8 cellular contexts compared by ENCODE assay signal in the genomic region with DNA sequence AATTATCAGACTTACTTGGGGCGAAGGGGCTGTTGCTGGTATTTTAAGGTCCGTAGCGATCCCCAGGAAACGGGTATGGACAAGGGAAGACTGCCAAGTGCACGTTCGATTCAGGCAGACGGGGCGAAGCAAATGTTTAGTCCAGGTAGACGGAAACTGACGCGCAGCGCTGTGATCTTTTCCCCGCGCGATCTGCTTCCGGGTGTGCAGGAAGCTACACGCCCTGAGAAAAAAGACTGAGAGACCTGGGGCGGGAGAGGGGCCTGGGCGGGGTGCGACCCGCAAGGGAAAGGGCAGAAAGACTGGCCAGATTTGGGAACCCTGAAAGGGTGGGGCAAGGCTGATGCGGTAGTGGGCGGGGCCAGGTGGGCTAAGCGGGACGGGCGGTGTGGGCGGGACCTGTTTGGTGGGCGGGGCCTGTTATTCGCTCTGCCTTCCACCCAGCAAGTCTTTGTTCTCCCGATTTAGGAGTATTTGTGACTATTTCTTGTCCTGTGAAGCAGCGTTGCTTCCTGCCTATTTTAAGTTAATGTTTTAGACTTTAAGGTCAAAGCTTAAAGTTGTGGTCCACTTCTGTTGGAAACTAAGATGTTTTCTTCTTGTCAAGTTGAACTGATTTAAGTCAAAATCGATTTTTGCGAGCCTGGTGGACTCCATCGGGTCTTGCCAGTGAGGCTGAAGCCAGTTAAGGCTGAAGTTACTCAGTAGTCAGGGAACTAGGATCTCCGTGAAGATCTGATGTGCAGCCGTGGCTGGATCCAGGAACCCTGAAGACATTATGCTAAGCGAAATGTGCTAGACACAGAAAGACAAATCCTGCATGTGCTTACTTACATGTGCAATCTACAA. TPM values are rescaled to one million over a fixed set of nuclear protein-coding genes. Genes with fewer than 3 reads are reported as not detected.
DNase-seq lines count a peak whose midpoint lies in the region; ATAC-seq and TF ChIP-seq lines count a peak whose summit lies in the region.

A gene (minus strand): TSS at position 301 of the 849 bp plus-strand sequence. CDS start 3,549 bp downstream, outside the sequence.

- peak within 1 kb of the TSS; percentile 89 to 99 for H3K9ac ChIP-seq in mucosa of rectum (ENCODE audit: low read depth in 1 of 2, low read length in 2 of 2)

- TF ChIP-seq POLR2A in erythroblast (IDR thresholded peaks at IDR 0.05; ENCODE audit: low read length), result no peak

- DNase-seq in ACHN, result peak; percentile 64
- DNase-seq in HT-29 (ENCODE audit: low spot score), result peak; percentile 81
- DNase-seq in OCI-M1 (lab: John Stamatoyannopoulos, UW), result peak; percentile 87
- peak; percentile 88 for DNase-seq in activated T-cell treated with anti-CD3 and anti-CD28 coated beads for 4 hours
- DNase-seq in erythroblast (lab: John Stamatoyannopoulos, UW), result peak; percentile 75 to 77
- DNase-seq in stimulated activated CD8-positive, alpha-beta memory T cell treated with anti-CD3 and anti-CD28 coated beads, Interleukin-4, amount 100 ng/mL, for 24 hours (ENCODE audit: low read depth), result peak; percentile 82

- peaks cover 6 to 10% of the 10 kb centered on the region in 2 donors for H3K36me3 ChIP-seq in mucosa of rectum (ENCODE audit: control insufficient read depth in 2 of 2, insufficient read depth in 2 of 2, low read length in 2 of 2)

- H3K4me1 ChIP-seq in mucosa of rectum (ENCODE audit: control insufficient read depth in 2 of 2, insufficient read depth in 2 of 2, low read length in 2 of 2), result peaks cover 6 to 8% of the 10 kb centered on the region in 2 donors

- H3K27ac ChIP-seq in mucosa of rectum (ENCODE audit: low read depth in 2 of 2, low read length in 2 of 2), result peak within 1 kb of the TSS; percentile 78 to 82

- peak; percentile 64 for ATAC-seq in GM19043 (IDR thresholded peaks at IDR 0.05; ENCODE audit: low read depth, unreplicated experiment)

- peak within 1 kb of the TSS; percentile 89 to 100 for H3K4me3 ChIP-seq in mucosa of rectum (ENCODE audit: low read length in 2 of 2)

- in situ Hi-C loops in ACHN (cut with HindIII; ENCODE audit: low pct_ligation_motif_present, low pct_unique_long_range_greater_than_20kb, low sequenced_read_pairs), result no loop called here

- no peaks in the 10 kb centered on the region for H3K9me3 ChIP-seq in mucosa of rectum (ENCODE audit: control insufficient read depth in 2 of 2, low read length in 2 of 2)

- H3K27me3 ChIP-seq in mucosa of rectum (ENCODE audit: control insufficient read depth in 2 of 2, insufficient read depth in 2 of 2, low read length in 2 of 2), result no peaks in the 10 kb centered on the region

RNA-seq across cellular contexts. Expression of the gene that starts here (rescaled TPM):
- total RNA-seq in HT-29 (2014; rRNA removed; shearing (Covaris generic)), result 0.10 and 1.6 TPM in 2 replicates

Comparison
In these comparisons a context has a peak if more than half of its experiments do, and no peak if none do; other contexts are left out.
1. Peak in every context shown above with its lines: DNase-seq, ATAC-seq, H3K4me3 ChIP-seq and H3K27ac ChIP-seq.